Comparison of ENCODE assay signal across 23 cellular contexts in the genomic region with DNA sequence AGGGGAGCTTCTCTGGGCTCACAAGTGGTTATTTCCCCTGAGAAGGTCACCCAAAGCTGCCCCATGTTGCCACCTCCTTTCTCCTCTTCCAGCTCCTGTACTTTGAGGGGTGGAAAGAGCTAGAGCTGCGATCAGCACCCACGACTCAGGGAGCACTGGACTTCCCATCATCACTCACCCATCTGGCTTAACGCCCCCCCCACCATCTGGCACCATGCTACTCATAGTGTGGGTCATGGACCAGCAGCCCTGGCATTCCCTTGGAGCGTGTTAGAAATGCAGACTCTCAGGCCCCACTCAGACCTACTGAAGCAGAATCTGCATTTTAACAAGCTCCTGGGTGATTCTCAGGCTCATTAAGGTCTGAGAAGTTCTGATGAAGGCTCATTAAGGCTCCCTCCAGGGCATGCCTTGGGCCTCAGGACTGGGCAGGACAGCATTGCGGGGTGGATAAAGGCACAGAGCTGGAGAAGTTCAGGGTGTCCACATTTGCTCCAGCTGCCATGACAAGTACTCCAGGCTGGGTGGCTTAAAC.
"Had no signal": no experiment of that assay in that cellular context is flagged by ENCODE, and none has a peak within 500 bp of the region (broad histone marks: within the 10 kb centered on the region; RNA-seq: fewer than 3 reads in every experiment).

No MANE protein-coding gene starts in this region.

- H3K9me3 Mint-ChIP-seq: natural killer cell, neural progenitor cell had no signal

- H3K36me3 ChIP-seq: lower lobe of right lung, neural progenitor cell, ovary, stomach, thyroid gland, transverse colon, upper lobe of left lung had no signal

- DNase-seq: lower lobe of right lung; mammary epithelial cell; mesenchymal stem cell; naive B cell; natural killer cell; nephron progenitor cell; stimulated activated CD4-positive, alpha-beta T cell treated with anti-CD3 and anti-CD28 coated beads, Interleukin-12 subunit alpha, Interleukin-12 subunit beta, amount 100 ng/mL, for 4 hours; stimulated activated CD4-positive, alpha-beta T cell treated with anti-CD3 and anti-CD28 coated beads, Interleukin-15, amount 100 ng/mL, for 24 hours; stimulated activated CD4-positive, alpha-beta T cell treated with anti-CD3 and anti-CD28 coated beads, Interleukin-2, amount 100 ng/mL, for 24 hours; stimulated activated CD4-positive, alpha-beta T cell treated with anti-CD3 and anti-CD28 coated beads, Interleukin-4, amount 100 ng/mL, for 1 hour; stimulated activated naive B cell treated with anti-CD40 and anti-IgM and Interleukin-4, amounts not matched to agents 10 μg/mL and 1 μg/mL and 100 μg/mL, for 72 hours; stimulated activated naive CD8-positive, alpha-beta T cell treated with anti-CD3 and anti-CD28 coated beads, Interleukin-15, Interleukin-2, amounts not matched to agents 100 U/mL and 50 U/mL, for 24 hours; transverse colon; upper lobe of left lung had no signal

- H3K9me3 ChIP-seq: lower lobe of right lung, ovary, stomach, testis, thyroid gland, transverse colon, upper lobe of left lung had no signal

- H3K4me3 Mint-ChIP-seq: naive B cell; natural killer cell; nephron progenitor cell; neural progenitor cell; stimulated activated naive B cell treated with anti-CD40 and anti-IgM and Interleukin-4, amounts not matched to agents 10 μg/mL and 1 μg/mL and 100 μg/mL, for 72 hours had no signal

- FAIRE-seq: kidney had no signal

- H3K4me3 ChIP-seq: lower lobe of right lung, neural progenitor cell, ovary, skin epidermis, stomach, testis, thyroid gland, transverse colon, upper lobe of left lung had no signal

- H3K27ac ChIP-seq: lower lobe of right lung, neural progenitor cell, ovary, skin epidermis, stomach, testis, thyroid gland, transverse colon, upper lobe of left lung had no signal

- ATAC-seq: left colon; natural killer cell; stimulated activated naive B cell treated with anti-CD40 and anti-IgM and Interleukin-4, amounts not matched to agents 10 μg/mL and 1 μg/mL and 100 μg/mL, for 72 hours; stimulated activated naive CD8-positive, alpha-beta T cell treated with anti-CD3 and anti-CD28 coated beads, Interleukin-15, Interleukin-2, amounts not matched to agents 100 U/mL and 50 U/mL, for 24 hours had no signal

- H3K4me1 Mint-ChIP-seq: naive B cell; natural killer cell; stimulated activated naive B cell treated with anti-CD40 and anti-IgM and Interleukin-4, amounts not matched to agents 10 μg/mL and 1 μg/mL and 100 μg/mL, for 72 hours had no signal

- H3K36me3 Mint-ChIP-seq: naive B cell; natural killer cell; neural progenitor cell; stimulated activated naive B cell treated with anti-CD40 and anti-IgM and Interleukin-4, amounts not matched to agents 10 μg/mL and 1 μg/mL and 100 μg/mL, for 72 hours had no signal

- H3K27ac Mint-ChIP-seq: naive B cell; natural killer cell; nephron progenitor cell; progenitor cell of endocrine pancreas; stimulated activated naive B cell treated with anti-CD40 and anti-IgM and Interleukin-4, amounts not matched to agents 10 μg/mL and 1 μg/mL and 100 μg/mL, for 72 hours had no signal

- H3K4me1 ChIP-seq: neural progenitor cell, upper lobe of left lung had no signal

- H3K27me3 ChIP-seq: neural progenitor cell, ovary, stomach, testis, thyroid gland, transverse colon, upper lobe of left lung had no signal
